27 cellular contexts compared by ENCODE assay signal in the genomic region with DNA sequence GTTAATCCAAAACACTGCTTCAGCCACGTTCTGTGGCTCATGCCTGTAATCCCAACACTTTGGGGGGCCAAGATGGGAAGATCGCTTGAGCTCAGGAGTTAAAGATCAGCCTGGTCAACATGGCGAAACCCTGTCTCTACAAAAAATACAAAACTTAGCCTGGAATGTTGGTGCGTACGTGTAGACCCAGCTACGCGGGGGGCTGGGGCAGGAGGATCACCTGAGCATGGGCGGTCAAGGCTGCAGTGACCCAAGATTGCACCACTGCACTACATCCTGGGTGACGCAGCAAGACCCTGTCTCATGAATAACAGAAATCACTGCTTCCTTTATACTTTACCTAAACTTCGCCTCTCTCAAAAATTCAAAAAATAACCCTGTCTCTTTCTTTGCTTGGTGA.
"Had no signal": no experiment of that assay in that cellular context is flagged by ENCODE, and none has a peak within 500 bp of the region (broad histone marks: within the 10 kb centered on the region; RNA-seq: fewer than 3 reads in every experiment).

No MANE protein-coding gene starts in this region.

- FAIRE-seq: colon, endothelial cell of umbilical vein, frontal cortex had no signal

- H3K27me3 Mint-ChIP-seq: dendritic cell treated with granulocyte-macrophage colony-stimulating factor and Interleukin-4, amounts not matched to agents 40 ng/mL and 50 ng/mL, for 4 days; effector memory CD8-positive, alpha-beta T cell had no signal

- H3K4me3 ChIP-seq: colonic mucosa, coronary artery, dorsolateral prefrontal cortex, esophagus muscularis mucosa, esophagus squamous epithelium, gastrocnemius medialis, gastroesophageal sphincter, heart left ventricle, heart right ventricle had no signal

- H3K4me1 ChIP-seq: colonic mucosa, esophagus muscularis mucosa, esophagus squamous epithelium, foreskin keratinocyte, gastrocnemius medialis, gastroesophageal sphincter, heart left ventricle, heart right ventricle had no signal

- H3K27me3 ChIP-seq: colonic mucosa, dorsolateral prefrontal cortex, esophagus muscularis mucosa, esophagus squamous epithelium, foreskin keratinocyte, gastrocnemius medialis, gastroesophageal sphincter, heart left ventricle, heart right ventricle had no signal

- H3K4me3 Mint-ChIP-seq: dendritic cell treated with granulocyte-macrophage colony-stimulating factor and Interleukin-4, amounts not matched to agents 40 ng/mL and 50 ng/mL, for 4 days; effector memory CD8-positive, alpha-beta T cell had no signal

- DNase-seq: colonic mucosa; cortex of kidney; dermis blood vessel endothelial cell; dorsolateral prefrontal cortex; effector CD4-positive, alpha-beta T cell; effector CD8-positive, alpha-beta T cell; effector memory CD4-positive, alpha-beta T cell; effector memory CD8-positive, alpha-beta T cell; erythroblast; esophagus squamous epithelium; foreskin fibroblast; foreskin keratinocyte; foreskin melanocyte; gastrocnemius medialis; glutamatergic neuron; head of caudate nucleus; heart left ventricle; heart right ventricle had no signal

- H3K27ac ChIP-seq: colonic mucosa, coronary artery, dorsolateral prefrontal cortex, epithelial cell of prostate, esophagus muscularis mucosa, esophagus squamous epithelium, foreskin keratinocyte, gastrocnemius medialis, gastroesophageal sphincter, heart left ventricle, heart right ventricle had no signal

- H3K9me3 ChIP-seq: colonic mucosa, gastrocnemius medialis, gastroesophageal sphincter had no signal

- H3K27ac Mint-ChIP-seq: dendritic cell treated with granulocyte-macrophage colony-stimulating factor and Interleukin-4, amounts not matched to agents 40 ng/mL and 50 ng/mL, for 4 days; effector memory CD8-positive, alpha-beta T cell had no signal

- ATAC-seq: effector memory CD8-positive, alpha-beta T cell; esophagus mucosa; foreskin keratinocyte; gastrocnemius medialis; gastroesophageal sphincter; heart left ventricle; heart right ventricle had no signal

- H3K36me3 ChIP-seq: colonic mucosa, esophagus muscularis mucosa, esophagus squamous epithelium, gastrocnemius medialis, gastroesophageal sphincter, heart left ventricle, heart right ventricle had no signal
